Comparison of ENCODE assay signal across 8 cellular contexts in genomic region chr1:201042663-201043461, GRCh38. TPM values are rescaled to one million over a fixed set of nuclear protein-coding genes. Genes with fewer than 3 reads are reported as not detected.
DNase-seq lines count a peak whose midpoint lies in the region; ATAC-seq and TF ChIP-seq lines count a peak whose summit lies in the region.

No MANE protein-coding gene starts in this region.

- H3K4me1 Mint-ChIP-seq in activated CD4-positive, alpha-beta T cell treated with anti-CD3 and anti-CD28 coated beads for 36 hours = no peaks in the 10 kb centered on the region

- peak; percentile 72 for ATAC-seq in HG03095 (IDR thresholded peaks at IDR 0.05; ENCODE audit: unreplicated experiment)
- peak; percentile 96 for ATAC-seq in activated CD4-positive, alpha-beta T cell treated with anti-CD3 and anti-CD28 coated beads for 36 hours
- ATAC-seq in right lobe of liver = peak; percentile 81 to 94 (median 88)
- ATAC-seq in GM18520 (IDR thresholded peaks at IDR 0.05; ENCODE audit: unreplicated experiment) = no peak

- H3K27ac ChIP-seq in right lobe of liver = no peak overlapping the region

- no peaks in the 10 kb centered on the region for H3K4me1 ChIP-seq in right lobe of liver

- no peak overlapping the region for H3K27ac Mint-ChIP-seq in activated CD4-positive, alpha-beta T cell treated with anti-CD3 and anti-CD28 coated beads for 36 hours

- H3K36me3 Mint-ChIP-seq in activated CD4-positive, alpha-beta T cell treated with anti-CD3 and anti-CD28 coated beads for 36 hours (ENCODE audit: low read depth) = no peaks in the 10 kb centered on the region

- no peaks in the 10 kb centered on the region for H3K27me3 ChIP-seq in right lobe of liver

- no peaks in the 10 kb centered on the region for H3K27me3 Mint-ChIP-seq in activated CD4-positive, alpha-beta T cell treated with anti-CD3 and anti-CD28 coated beads for 36 hours

- H3K36me3 ChIP-seq in right lobe of liver = no peaks in the 10 kb centered on the region

- 12% methylated on average over 10 of the region's 14 CpGs for WGBS in right lobe of liver (ENCODE audit: insufficient coverage, low coverage, low lambda C conversion rate, missing lambda C conversion rate)

- no peaks in the 10 kb centered on the region for H3K9me3 Mint-ChIP-seq in activated CD4-positive, alpha-beta T cell treated with anti-CD3 and anti-CD28 coated beads for 36 hours (ENCODE audit: low read depth)

- TF ChIP-seq CTCF in GM12864 (IDR thresholded peaks at IDR 0.05; ENCODE audit: low read depth, low read length, missing control alignments) (peak; percentile 87), choroid plexus epithelial cell (conservative IDR thresholded peaks at IDR 0.05; ENCODE audit: low read depth, low read length) (peak; percentile 98), right lobe of liver (IDR thresholded peaks at IDR 0.05) (peak; percentile 86 to 93 (median 93))

- DNase-seq in GM12864 (ENCODE audit: low read depth) (no peak), NCI-H226 (peak; percentile 28), choroid plexus epithelial cell (ENCODE audit: low read depth) (peak; percentile 90), right lobe of liver (peak; percentile 51 to 67 (median 62))
- peak; percentile 85 for DNase-seq in activated CD4-positive, alpha-beta T cell treated with anti-CD3 and anti-CD28 coated beads for 36 hours
- DNase-seq in stimulated activated CD4-positive, alpha-beta T cell treated with anti-CD3 and anti-CD28 coated beads, TNF-alpha, amount 100 ng/mL, for 4 hours (ENCODE audit: low read depth in 3 of 3) = peak; percentile 45 to 50 (median 48)

- H3K4me3 ChIP-seq in GM12864 (ENCODE audit: low read depth, low read length) = no peak overlapping the region
- no peak overlapping the region for H3K4me3 ChIP-seq in choroid plexus epithelial cell (ENCODE audit: low read depth, low read length)
- no peak overlapping the region for H3K4me3 ChIP-seq in right lobe of liver

- POLR2A ChIA-PET in activated CD4-positive, alpha-beta T cell treated with anti-CD3 and anti-CD28 coated beads for 36 hours (lab: Charles Lee) = no interaction called here

- no peak for TF ChIP-seq POLR2A in right lobe of liver (IDR thresholded peaks at IDR 0.05)

- H3K9me3 ChIP-seq in right lobe of liver = no peaks in the 10 kb centered on the region

- H3K4me3 Mint-ChIP-seq in activated CD4-positive, alpha-beta T cell treated with anti-CD3 and anti-CD28 coated beads for 36 hours = no peak overlapping the region

- intact Hi-C loops in activated CD4-positive, alpha-beta T cell treated with anti-CD3 and anti-CD28 coated beads for 36 hours (cut with DNase I, micrococcal nuclease) = loop anchor here (1.0 to 5.0 kb wide), 5 partner anchors 40 to 421 kb away; partner anchors contain the start of gene KIF14 (in 2 of the 2)
- intact Hi-C loops in right lobe of liver (cut with DNase I) = loop anchor here (5.0 kb wide), 1 partner anchor 71 kb away; no protein-coding TSS in a partner anchor

- CTCF ChIA-PET in activated CD4-positive, alpha-beta T cell treated with anti-CD3 and anti-CD28 coated beads for 36 hours (lab: Charles Lee) = interaction anchor here (0.5 to 5.5 kb wide), 17 partner anchors 9 to 1482 kb away, joined by 3 to 66 read pairs (median 4); no protein-coding TSS in a partner anchor

RNA-seq across cellular contexts. Expression of gene KIF21B, which starts 19.3 kb away (rescaled TPM):
- 10 to 100 TPM; 62.8 to 67.1 TPM for total RNA-seq in activated CD4-positive, alpha-beta T cell treated with anti-CD3 and anti-CD28 coated beads for 36 hours
- 1 to 10 TPM in 4 of 6 experiments, under 1 TPM in 2; 0.75 to 4.4 (median 1.4) TPM for total RNA-seq in right lobe of liver

Comparison
In these comparisons a context has a peak if more than half of its experiments do, and no peak if none do; other contexts are left out.
1. RNA of gene KIF21B, which starts 19.3 kb away (total RNA-seq): 62.8 to 67.1 TPM in activated CD4-positive, alpha-beta T cell treated with anti-CD3 and anti-CD28 coated beads for 36 hours; 0.75 to 4.4 TPM in right lobe of liver; every median in the first group is over 10 times any median in the second.
2. Peak in every context shown above with its lines, with median percentiles within 50 percentile points of each other: CTCF ChIP-seq.